9 cellular contexts compared by ENCODE assay signal in the genomic region with DNA sequence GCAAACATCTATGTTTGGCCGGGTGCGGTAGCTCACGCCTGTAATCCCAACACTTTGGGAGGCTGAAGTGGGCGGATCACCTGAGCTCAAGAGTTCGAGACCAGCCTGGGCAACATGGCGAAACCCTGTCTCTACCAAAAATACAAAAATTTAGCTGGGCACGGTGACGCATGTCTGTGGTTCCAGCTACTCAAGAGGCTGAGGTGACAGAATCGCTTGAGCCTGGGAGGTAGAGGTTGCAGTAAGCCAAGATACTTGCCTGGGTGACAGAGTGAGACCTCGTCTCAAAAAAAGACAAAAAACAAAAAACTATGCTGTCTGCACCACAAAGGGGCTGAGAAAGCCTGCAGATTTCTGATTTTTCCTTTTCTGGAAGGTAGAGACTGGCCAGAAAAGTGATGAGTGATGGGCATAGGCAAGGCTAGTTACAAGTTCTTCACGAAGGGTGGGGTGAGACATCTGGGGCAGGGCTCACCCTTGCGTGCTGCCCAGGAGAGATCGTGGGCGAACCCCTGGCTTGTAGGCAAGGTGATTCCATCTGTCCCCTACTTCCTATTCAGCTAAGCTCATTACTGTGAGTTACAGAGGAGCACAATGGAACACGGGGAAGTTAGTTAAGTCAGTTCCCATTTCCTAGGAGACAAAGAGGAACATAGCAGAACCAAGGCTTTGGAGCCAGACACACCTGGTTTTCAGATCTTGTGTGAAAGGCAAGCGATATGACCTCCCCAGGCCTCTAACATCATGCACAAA. TPM values are rescaled to one million over a fixed set of nuclear protein-coding genes. Genes with fewer than 3 reads are reported as not detected.
DNase-seq lines count a peak whose midpoint lies in the region; ATAC-seq and TF ChIP-seq lines count a peak whose summit lies in the region.
"Had no signal": no experiment of that assay in that cellular context is flagged by ENCODE, and none has a peak within 500 bp of the region (broad histone marks: within the 10 kb centered on the region; RNA-seq: fewer than 3 reads in every experiment).

No MANE protein-coding gene starts in this region.

- H3K9me3 Mint-ChIP-seq in activated naive CD8-positive, alpha-beta T cell treated with anti-CD3 and anti-CD28 coated beads, Interleukin-2, amount 50 U/mL, for 24 hours, result no peaks in the 10 kb centered on the region
- peaks cover 0 to 2% (median 0%) of the 10 kb centered on the region in 11 donors for H3K9me3 Mint-ChIP-seq in naive thymus-derived CD4-positive, alpha-beta T cell

- peaks cover 2% of the 10 kb centered on the region for H3K27me3 Mint-ChIP-seq in activated naive CD8-positive, alpha-beta T cell treated with anti-CD3 and anti-CD28 coated beads, Interleukin-2, amount 50 U/mL, for 24 hours
- peaks cover 0 to under 1% (median 0%) of the 10 kb centered on the region in 5 donors for H3K27me3 Mint-ChIP-seq in naive thymus-derived CD4-positive, alpha-beta T cell

- peaks cover 0 to 7% (median 0%) of the 10 kb centered on the region in 11 experiments; a peak in 1 of 22 replicates for H3K27me3 ChIP-seq in BLaER1 treated with 17β-estradiol and CSF1 and Interleukin-3, amounts not matched to agents 10 nM and 100 nM
- H3K27me3 ChIP-seq in HUES48 (ENCODE audit: control insufficient read depth, insufficient read depth, low read length), result no peaks in the 10 kb centered on the region
- no peaks in the 10 kb centered on the region for H3K27me3 ChIP-seq in naive thymus-derived CD4-positive, alpha-beta T cell (ENCODE audit: control insufficient read depth in 2 of 2, insufficient read depth in 2 of 2, low read length in 2 of 2)

- H3K36me3 Mint-ChIP-seq in activated naive CD8-positive, alpha-beta T cell treated with anti-CD3 and anti-CD28 coated beads, Interleukin-2, amount 50 U/mL, for 24 hours (ENCODE audit: low read depth), result peaks cover 47% of the 10 kb centered on the region
- peaks cover 4 to 38% (median 5%) of the 10 kb centered on the region in 5 donors for H3K36me3 Mint-ChIP-seq in naive thymus-derived CD4-positive, alpha-beta T cell

- peak overlapping the region in 3 of 11 experiments; percentile 0 to 98 (median 19); a peak in 4 of 22 replicates for H3K9ac ChIP-seq in BLaER1 treated with 17β-estradiol and CSF1 and Interleukin-3, amounts not matched to agents 10 nM and 100 nM
- 0 out of 2 replicates have a peak overlapping the region, but pooled peaks have one; percentile 10 for H3K9ac ChIP-seq in HUES48 (ENCODE audit: low read depth, low read length)

- ATAC-seq in activated naive CD8-positive, alpha-beta T cell treated with anti-CD3 and anti-CD28 coated beads, Interleukin-2, amount 50 U/mL, for 24 hours, result no peak
- no peak for ATAC-seq in naive thymus-derived CD4-positive, alpha-beta T cell
- no peak for ATAC-seq in HG02588 (IDR thresholded peaks at IDR 0.05; ENCODE audit: unreplicated experiment)
- no peak for ATAC-seq in HG03025 (IDR thresholded peaks at IDR 0.05; ENCODE audit: low FRiP score, unreplicated experiment)

- peak overlapping the region in 2 of 11 experiments; percentile 21 to 25; a peak in 1 of 22 replicates for H3K27ac ChIP-seq in BLaER1 treated with 17β-estradiol and CSF1 and Interleukin-3, amounts not matched to agents 10 nM and 100 nM
- H3K27ac ChIP-seq in HUES48 (ENCODE audit: low read depth, low read length), result no peak overlapping the region
- peak overlapping the region; percentile 20 for H3K27ac ChIP-seq in naive thymus-derived CD4-positive, alpha-beta T cell (ENCODE audit: low read depth, low read length)

- DNase-seq in activated naive CD8-positive, alpha-beta T cell treated with anti-CD3 and anti-CD28 coated beads, Interleukin-2, amount 50 U/mL, for 24 hours, result no peak
- DNase-seq in naive thymus-derived CD4-positive, alpha-beta T cell, result no peak
- DNase-seq in stimulated activated CD4-positive, alpha-beta T cell treated with anti-CD3 and anti-CD28 coated beads, Interleukin-2, amount 100 ng/mL, for 48 hours, result no peak
- no peak for DNase-seq in GM10266 (ENCODE audit: extremely low spot score)
- DNase-seq: amygdala had no signal

- intact Hi-C loops in naive thymus-derived CD4-positive, alpha-beta T cell (cut with micrococcal nuclease), result loop anchor here (5.0 to 10.0 kb wide), 6 partner anchors 77 to 1591 kb away; a partner anchor contains a TSS

- POLR2A ChIA-PET in naive thymus-derived CD4-positive, alpha-beta T cell (lab: Charles Lee), result interaction anchor here (0.7 to 16.3 kb wide), 6 partner anchors 11 to 273 kb away, joined by 3 to 134 read pairs (median 33); a partner anchor contains a TSS

- H3K9me3 ChIP-seq in BLaER1 treated with 17β-estradiol and CSF1 and Interleukin-3, amounts not matched to agents 10 nM and 100 nM (replicated peaks in 1 of 11), result no peaks in the 10 kb centered on the region
- H3K9me3 ChIP-seq in HUES48 (ENCODE audit: control insufficient read depth, insufficient read depth, low read length), result no peaks in the 10 kb centered on the region
- no peaks in the 10 kb centered on the region for H3K9me3 ChIP-seq in naive thymus-derived CD4-positive, alpha-beta T cell (ENCODE audit: control insufficient read depth in 2 of 3, low read length in 3 of 3)

- CTCF ChIA-PET in naive thymus-derived CD4-positive, alpha-beta T cell (lab: Charles Lee), result interaction anchor here (0.7 to 2.5 kb wide), 6 partner anchors 20 to 118 kb away, joined by 4 to 8 read pairs (median 6); no protein-coding TSS in a partner anchor

- H3K27ac Mint-ChIP-seq in activated naive CD8-positive, alpha-beta T cell treated with anti-CD3 and anti-CD28 coated beads, Interleukin-2, amount 50 U/mL, for 24 hours, result peak overlapping the region; percentile 63
- H3K27ac Mint-ChIP-seq in naive thymus-derived CD4-positive, alpha-beta T cell, result peak overlapping the region; percentile 46 to 91 (median 79)

- H3K4me2 ChIP-seq in BLaER1 treated with 17β-estradiol and CSF1 and Interleukin-3, amounts not matched to agents 10 nM and 100 nM, result peak overlapping the region; percentile 69 to 99 (median 96)

- H3K36me3 ChIP-seq in BLaER1 treated with 17β-estradiol and CSF1 and Interleukin-3, amounts not matched to agents 10 nM and 100 nM, result peaks cover 5 to 44% (median 21%) of the 10 kb centered on the region in 11 experiments; a peak in 14 of 22 replicates
- H3K36me3 ChIP-seq in HUES48 (ENCODE audit: control insufficient read depth, insufficient read depth, low read length), result peaks cover 57% of the 10 kb centered on the region
- no peaks in the 10 kb centered on the region for H3K36me3 ChIP-seq in naive thymus-derived CD4-positive, alpha-beta T cell (ENCODE audit: control insufficient read depth in 2 of 3, insufficient read depth in 3 of 3, low read length in 3 of 3)

- H3K4me3 ChIP-seq in BLaER1 treated with 17β-estradiol and CSF1 and Interleukin-3, amounts not matched to agents 10 nM and 100 nM, result peak overlapping the region in 2 of 10 experiments; percentile 9 to 96; a peak in 1 of 20 replicates
- peak overlapping the region; percentile 52 for H3K4me3 ChIP-seq in HUES48 (ENCODE audit: low read depth, low read length)
- H3K4me3 ChIP-seq in naive thymus-derived CD4-positive, alpha-beta T cell (ENCODE audit: low read length), result peak overlapping the region; percentile 7

- peaks cover 74 to 82% (median 77%) of the 10 kb centered on the region in 10 experiments for H3K4me1 ChIP-seq in BLaER1 treated with 17β-estradiol and CSF1 and Interleukin-3, amounts not matched to agents 10 nM and 100 nM
- peaks cover 45% of the 10 kb centered on the region for H3K4me1 ChIP-seq in HUES48 (ENCODE audit: control insufficient read depth, insufficient read depth, low read length)
- H3K4me1 ChIP-seq in naive thymus-derived CD4-positive, alpha-beta T cell (ENCODE audit: control insufficient read depth in 2 of 2, insufficient read depth in 2 of 2, low read length in 2 of 2), result peaks cover 65 to 72% of the 10 kb centered on the region in 2 donors

- peaks cover 77% of the 10 kb centered on the region for H3K4me1 Mint-ChIP-seq in activated naive CD8-positive, alpha-beta T cell treated with anti-CD3 and anti-CD28 coated beads, Interleukin-2, amount 50 U/mL, for 24 hours
- H3K4me1 Mint-ChIP-seq in naive thymus-derived CD4-positive, alpha-beta T cell, result peaks cover 59 to 78% (median 68%) of the 10 kb centered on the region in 7 donors

- peak overlapping the region; percentile 79 for H3K4me3 Mint-ChIP-seq in activated naive CD8-positive, alpha-beta T cell treated with anti-CD3 and anti-CD28 coated beads, Interleukin-2, amount 50 U/mL, for 24 hours
- H3K4me3 Mint-ChIP-seq in naive thymus-derived CD4-positive, alpha-beta T cell, result peak overlapping the region; percentile 58 to 97 (median 76)

- peaks cover 43 to 81% (median 75%) of the 10 kb centered on the region in 11 experiments; a peak in 21 of 22 replicates for H4K20me1 ChIP-seq in BLaER1 treated with 17β-estradiol and CSF1 and Interleukin-3, amounts not matched to agents 10 nM and 100 nM

- no peak for TF ChIP-seq CTCF in GM10266 (IDR thresholded peaks at IDR 0.05; ENCODE audit: control insufficient read depth, insufficient read depth, low read depth, missing control alignments)

RNA-seq across cellular contexts. Expression of a gene that starts 3.2 kb away (rescaled TPM):
- total RNA-seq in naive thymus-derived CD4-positive, alpha-beta T cell, result 100 to 1,000 TPM in 1 of 5 experiments, 10 to 100 TPM in 4; 43.6 to 123 (median 73.1) TPM
- 10 to 100 TPM; 16.6 to 18.6 TPM for polyA plus RNA-seq in naive thymus-derived CD4-positive, alpha-beta T cell
